ENCODE assay signal across 8 cellular contexts in the genomic region with DNA sequence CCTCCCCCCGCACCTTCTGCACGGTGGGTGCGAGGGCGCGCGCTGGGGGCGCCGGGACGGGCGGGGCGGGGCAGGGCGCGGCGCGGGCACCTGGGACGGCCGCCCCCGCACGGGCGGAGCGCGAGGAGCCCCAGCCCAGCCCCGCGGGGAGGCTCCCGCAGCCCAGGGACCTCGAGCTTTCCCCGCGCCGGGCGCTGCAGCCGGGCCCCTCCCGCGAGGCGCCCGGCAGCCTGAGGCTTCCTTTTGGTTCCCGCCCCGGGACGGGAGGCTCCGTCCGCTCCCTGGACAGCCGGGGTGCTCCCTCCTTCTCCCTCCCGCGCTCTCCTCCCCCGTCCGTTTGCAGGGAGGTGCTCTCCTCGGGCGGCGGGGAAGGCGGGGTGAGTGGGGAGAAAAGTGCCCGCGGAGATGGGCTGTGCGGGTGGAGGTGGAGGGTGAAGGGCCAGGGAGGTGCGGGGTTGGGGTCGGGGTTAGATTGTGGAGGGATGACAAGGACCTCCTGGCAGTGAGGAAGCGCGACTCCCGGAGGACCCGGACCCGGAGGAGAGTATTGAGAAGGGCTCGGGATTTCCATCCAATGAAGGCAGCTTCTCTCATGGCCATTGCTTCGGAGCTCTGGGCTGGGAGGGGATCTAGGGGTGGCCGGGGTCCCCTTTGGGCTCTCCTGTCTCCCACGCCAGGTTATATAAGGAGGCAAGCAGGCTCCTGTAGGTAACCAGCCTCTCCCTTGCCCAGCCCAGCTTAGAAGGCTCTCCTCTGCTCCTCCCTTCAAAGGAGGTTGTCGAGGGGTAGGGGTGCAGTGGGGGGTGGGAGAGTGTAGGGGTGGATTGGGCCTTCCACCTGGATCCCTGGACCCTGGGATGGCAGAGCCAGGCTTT. TPM values are rescaled to one million over a fixed set of nuclear protein-coding genes. Genes with fewer than 3 reads are reported as not detected.
DNase-seq lines count a peak whose midpoint lies in the region; ATAC-seq, FAIRE-seq and TF ChIP-seq lines count a peak whose summit lies in the region.

No MANE protein-coding gene starts in this region.

- H3K27ac ChIP-seq in mesodermal cell (ENCODE audit: low read depth, low read length, severe bottlenecking) = no peak overlapping the region
- H3K27ac ChIP-seq in tibial artery = peak overlapping the region; percentile 56 to 82

- peak; percentile 27 for ATAC-seq in HG02678 (IDR thresholded peaks at IDR 0.05; ENCODE audit: unreplicated experiment)
- no peak for ATAC-seq in effector memory CD8-positive, alpha-beta T cell (replicated peaks)
- no peak for ATAC-seq in GM21576 (IDR thresholded peaks at IDR 0.05; ENCODE audit: unreplicated experiment)

- FAIRE-seq in GM12891 (lab: Jason Lieb, UNC) = no peak

- intact Hi-C loops in tibial artery (cut with DNase I; ENCODE audit: low total_unique reads) = loop anchor here (5.0 kb wide), 1 partner anchor 116 kb away; no protein-coding TSS in a partner anchor

- H3K4me1 ChIP-seq in mesodermal cell (ENCODE audit: control insufficient read depth, insufficient read depth, low read length, poor library complexity, severe bottlenecking) (peaks cover 24% of the 10 kb centered on the region), tibial artery (peaks cover 0 to 42% (median 34%) of the 10 kb centered on the region in 4 donors)

- H3K27me3 Mint-ChIP-seq in T-helper 1 cell treated with Interleukin-12 subunit alpha and Interleukin-12 subunit beta and Interleukin-4 antibody, amounts not matched to agents 30 μg/mL and 1 μg/mL, for 36 hours (ENCODE audit: low read depth) = peaks cover 12% of the 10 kb centered on the region
- peaks cover 19 to 66% of the 10 kb centered on the region in 2 donors for H3K27me3 Mint-ChIP-seq in effector memory CD8-positive, alpha-beta T cell

- peaks cover 21% of the 10 kb centered on the region for H3K36me3 ChIP-seq in mesodermal cell (ENCODE audit: control insufficient read depth, insufficient read depth, low read length)
- peaks cover 6 to 12% (median 7%) of the 10 kb centered on the region in 3 donors for H3K36me3 ChIP-seq in tibial artery

- peaks cover 5% of the 10 kb centered on the region for H3K9me3 ChIP-seq in mesodermal cell (ENCODE audit: control insufficient read depth, low read length)
- H3K9me3 ChIP-seq in tibial artery = no peaks in the 10 kb centered on the region

- no peaks in the 10 kb centered on the region for H3K27me3 ChIP-seq in tibial artery

- WGBS in mesodermal cell (ENCODE audit: insufficient coverage in 2 of 2), 2 experiments = 1 to 3% methylated on average over 31 to 54 of the region's 64 CpGs

- peaks cover 18% of the 10 kb centered on the region for H3K4me1 Mint-ChIP-seq in T-helper 1 cell treated with Interleukin-12 subunit alpha and Interleukin-12 subunit beta and Interleukin-4 antibody, amounts not matched to agents 30 μg/mL and 1 μg/mL, for 36 hours (ENCODE audit: low read depth)
- H3K4me1 Mint-ChIP-seq in effector memory CD8-positive, alpha-beta T cell (ENCODE audit: low read depth in 2 of 2) = no peaks in the 10 kb centered on the region

- H3K4me3 Mint-ChIP-seq in T-helper 1 cell treated with Interleukin-12 subunit alpha and Interleukin-12 subunit beta and Interleukin-4 antibody, amounts not matched to agents 30 μg/mL and 1 μg/mL, for 36 hours = peak overlapping the region; percentile 75
- H3K4me3 Mint-ChIP-seq in effector memory CD8-positive, alpha-beta T cell = peak overlapping the region; percentile 72 to 79

- H3K27ac Mint-ChIP-seq in T-helper 1 cell treated with Interleukin-12 subunit alpha and Interleukin-12 subunit beta and Interleukin-4 antibody, amounts not matched to agents 30 μg/mL and 1 μg/mL, for 36 hours = no peak overlapping the region
- H3K27ac Mint-ChIP-seq in effector memory CD8-positive, alpha-beta T cell = no peak overlapping the region

- TF ChIP-seq CTCF in tibial artery (IDR thresholded peaks at IDR 0.05) = no peak

- DNase-seq in GM12891 (ENCODE audit: insufficient read length, low spot score) (peak; percentile 47), tibial artery (peak in 1 of 2 donors; percentile 81), NOMO-1 treated with DMSO at 0.1 percent for 48 hours (lab: John Stamatoyannopoulos, UW; ENCODE audit: unreplicated experiment) (no peak)
- DNase-seq in effector memory CD8-positive, alpha-beta T cell = no peak

- H3K4me3 ChIP-seq in mesodermal cell (ENCODE audit: extremely low read depth, insufficient read depth, low read length, poor library complexity, severe bottlenecking) (peak overlapping the region; percentile 82), tibial artery (peak overlapping the region; percentile 63 to 70)

- H3K9me3 Mint-ChIP-seq in T-helper 1 cell treated with Interleukin-12 subunit alpha and Interleukin-12 subunit beta and Interleukin-4 antibody, amounts not matched to agents 30 μg/mL and 1 μg/mL, for 36 hours = peaks cover 9% of the 10 kb centered on the region
- H3K9me3 Mint-ChIP-seq in effector memory CD8-positive, alpha-beta T cell = peaks cover 0 to 2% of the 10 kb centered on the region in 2 donors

- H3K36me3 Mint-ChIP-seq in T-helper 1 cell treated with Interleukin-12 subunit alpha and Interleukin-12 subunit beta and Interleukin-4 antibody, amounts not matched to agents 30 μg/mL and 1 μg/mL, for 36 hours (ENCODE audit: low read depth) = peaks cover 7% of the 10 kb centered on the region
- H3K36me3 Mint-ChIP-seq in effector memory CD8-positive, alpha-beta T cell (ENCODE audit: insufficient read depth) = peaks cover 6% of the 10 kb centered on the region

- TF ChIP-seq POLR2A in GM12891 (IDR thresholded peaks at IDR 0.05; ENCODE audit: low read depth, low read length) = no peak

TF ChIP-seq in GM12891, 5 proteins besides CTCF, POLR2A, EP300 and RAD21:
- no peak for TF ChIP-seq SPI1 (IDR thresholded peaks at IDR 0.05; ENCODE audit: low read depth, low read length)
- no peak for TF ChIP-seq PAX5 (IDR thresholded peaks at IDR 0.05; ENCODE audit: insufficient read depth, low read length, severe bottlenecking)
- TF ChIP-seq POLR2AphosphoS5 (IDR thresholded peaks at IDR 0.05; ENCODE audit: low read depth, low read length) = no peak
- no peak for TF ChIP-seq TAF1 (IDR thresholded peaks at IDR 0.05; ENCODE audit: low read depth, low read length)
- no peak for TF ChIP-seq POU2F2 (IDR thresholded peaks at IDR 0.05; ENCODE audit: low read depth, low read length)

RNA-seq across cellular contexts. Expression of a gene that starts 0.6 kb away (rescaled TPM):
- polyA plus RNA-seq in GM12891 (2012; ENCODE audit: low read depth, missing spikeins) = 8.5 TPM
- polyA plus RNA-seq in mesodermal cell (2013, experiment 1 of 2) = 49.0 TPM
- polyA plus RNA-seq in mesodermal cell (2013, experiment 2 of 2) = 48.4 TPM
